Comparison of ENCODE assay signal across 8 cellular contexts in the genomic region with DNA sequence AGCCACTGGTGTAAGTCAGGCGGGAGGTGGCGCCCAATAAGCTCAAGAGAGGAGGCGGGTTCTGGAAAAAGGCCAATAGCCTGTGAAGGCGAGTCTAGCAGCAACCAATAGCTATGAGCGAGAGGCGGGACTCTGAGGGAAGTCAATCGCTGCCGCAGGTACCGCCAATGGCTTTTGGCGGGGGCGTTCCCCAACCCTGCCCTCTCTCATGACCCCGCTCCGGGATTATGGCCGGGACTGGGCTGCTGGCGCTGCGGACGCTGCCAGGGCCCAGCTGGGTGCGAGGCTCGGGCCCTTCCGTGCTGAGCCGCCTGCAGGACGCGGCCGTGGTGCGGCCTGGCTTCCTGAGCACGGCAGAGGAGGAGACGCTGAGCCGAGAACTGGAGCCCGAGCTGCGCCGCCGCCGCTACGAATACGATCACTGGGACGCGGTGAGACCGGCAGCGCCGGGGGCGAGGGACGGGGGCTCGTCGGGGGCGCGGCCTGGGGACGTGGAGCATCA. TPM values are rescaled to one million over a fixed set of nuclear protein-coding genes. Genes with fewer than 3 reads are reported as not detected.
DNase-seq lines count a peak whose midpoint lies in the region; ATAC-seq, FAIRE-seq and TF ChIP-seq lines count a peak whose summit lies in the region.

A gene with protein sequence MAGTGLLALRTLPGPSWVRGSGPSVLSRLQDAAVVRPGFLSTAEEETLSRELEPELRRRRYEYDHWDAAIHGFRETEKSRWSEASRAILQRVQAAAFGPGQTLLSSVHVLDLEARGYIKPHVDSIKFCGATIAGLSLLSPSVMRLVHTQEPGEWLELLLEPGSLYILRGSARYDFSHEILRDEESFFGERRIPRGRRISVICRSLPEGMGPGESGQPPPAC (plus strand): TSS at position 201 of the 502 bp plus-strand sequence. CDS start 27 bp downstream, at position 228.

- H4K20me1 ChIP-seq in GM12878 (ENCODE audit: control insufficient read depth, insufficient read depth), result no peaks in the 10 kb centered on the region

- TF ChIP-seq POLR2A in GM18505 (IDR thresholded peaks at IDR 0.05; ENCODE audit: borderline replicate concordance, extremely low read depth, insufficient read depth, insufficient read length) (peak; percentile 54), GM12878 (IDR thresholded peaks at IDR 0.05; ENCODE audit: low read depth, low read length) (peak; percentile 90)

- H3K4me2 ChIP-seq in GM12878 (ENCODE audit: control insufficient read depth, insufficient read depth), result peak within 1 kb of the TSS; percentile 88

- CTCF ChIA-PET in GM12878 (lab: Yijun Ruan, JAX), result interaction anchor here (0.8 to 1.8 kb wide), 8 partner anchors 9 to 491 kb away, joined by 3 to 10 read pairs (median 6); a partner anchor contains a TSS

- H3K27me3 ChIP-seq in GM12878 (replicated peaks in 1 of 2; ENCODE audit: control insufficient read depth in 2 of 2, insufficient read depth in 2 of 2, low read length in 1 of 2), result no peaks in the 10 kb centered on the region
- no peaks in the 10 kb centered on the region for H3K27me3 ChIP-seq in aorta (ENCODE audit: control insufficient read depth in 1 of 2, insufficient read depth in 2 of 2, low read length in 1 of 2)

- SMC1A ChIA-PET in GM12878 (lab: Charles Lee; ENCODE audit: uncharacterized antibody, unreplicated experiment), result interaction anchor here (0.8 to 1.3 kb wide), 10 partner anchors 8 to 697 kb away, joined by 3 to 10 read pairs (median 3); a partner anchor contains a TSS

- H3K27ac ChIP-seq in GM12878 (ENCODE audit: control insufficient read depth, insufficient read depth), result peak within 1 kb of the TSS; percentile 88
- H3K27ac ChIP-seq in aorta (ENCODE audit: low read depth in 1 of 2, low read length in 2 of 2), result peak within 1 kb of the TSS; percentile 85 to 95

- H3K4me1 ChIP-seq in GM12878 (ENCODE audit: control insufficient read depth, insufficient read depth, low read length) (peaks cover 2% of the 10 kb centered on the region; the same call in 1 of the 2 replicates), aorta (ENCODE audit: control insufficient read depth in 1 of 2, insufficient read depth in 2 of 2, low read length in 2 of 2) (no peaks in the 10 kb centered on the region)

- under 1% methylated on average over 45 of the region's 47 CpGs for WGBS in GM12878 (ENCODE audit: insufficient coverage, insufficient replicate concordance, low lambda C conversion rate, missing lambda C conversion rate)
- whole genome bisulfite sequencing in aorta, 2 donors, result 1% methylated on average over 43 to 47 of the region's 47 CpGs

- peak; percentile 99 for FAIRE-seq in GM12878 (lab: Jason Lieb, UNC)

- TF ChIP-seq CTCF in GM12878 (IDR thresholded peaks at IDR 0.05 in 2 of 3, conservative IDR thresholded peaks at IDR 0.05 in 1 of 3; ENCODE audit: control insufficient read depth in 2 of 3, extremely low read depth in 1 of 3, insufficient read depth in 1 of 3, low read depth in 3 of 3, low read length in 3 of 3), result no peak

- in situ Hi-C loops in GM12878 (cut with MboI), result no loop called here

- RAD21 ChIA-PET in GM12878 (lab: Charles Lee; ENCODE audit: unreplicated experiment), result interaction anchor here (0.6 to 1.6 kb wide), 11 partner anchors 11 to 491 kb away, joined by 3 to 9 read pairs (median 5); a partner anchor contains a TSS

- no TSS peak for BruUV-seq in GM12878 (replicated peaks; lab: Mats Ljungman, UMichigan)

- intact Hi-C loops in GM12878 (cut with micrococcal nuclease; ENCODE audit: unreplicated experiment) (no loop called here), aorta (cut with DNase I) (loop anchor here in 1 of 2 donors (2.0 kb wide), 1 partner anchor 52 kb away; a partner anchor contains a TSS)

- H3K4me3 ChIP-seq in GM12878, result peak within 1 kb of the TSS; percentile 90
- H3K4me3 ChIP-seq in aorta (ENCODE audit: low read length in 2 of 2), result peak within 1 kb of the TSS; percentile 30 to 52

- H3K36me3 ChIP-seq in GM12878 (ENCODE audit: control insufficient read depth in 2 of 2, insufficient read depth in 2 of 2, low read length in 1 of 2) (peaks cover 0 to 5% of the 10 kb centered on the region in 2 experiments; a peak in 3 of 4 replicates), aorta (ENCODE audit: control insufficient read depth in 1 of 2, insufficient read depth in 2 of 2, low read length in 1 of 2) (no peaks in the 10 kb centered on the region)

- ATAC-seq in GM18505 (IDR thresholded peaks at IDR 0.05; ENCODE audit: unreplicated experiment) (peak; percentile 58), HG02981 (IDR thresholded peaks at IDR 0.05; ENCODE audit: unreplicated experiment) (peak; percentile 74), GM12878 (peak; percentile 94), aorta (ENCODE audit: low FRiP score) (peak; percentile 94)

- H3K9me3 ChIP-seq in GM12878 (replicated peaks; ENCODE audit: control insufficient read depth, insufficient read depth, low read length), result no peaks in the 10 kb centered on the region
- no peaks in the 10 kb centered on the region for H3K9me3 ChIP-seq in aorta (ENCODE audit: control insufficient read depth, low read length)

- TF ChIP-seq RAD21 in GM12878 (IDR thresholded peaks at IDR 0.05; ENCODE audit: insufficient read depth, low read depth, low read length), result no peak

- no peaks in the 10 kb centered on the region; the same call in 1 of the 2 replicates for H3K79me2 ChIP-seq in GM12878 (ENCODE audit: control insufficient read depth, insufficient read depth, low read length)

- peak within 1 kb of the TSS; percentile 83 for H3K9ac ChIP-seq in GM12878 (ENCODE audit: control insufficient read depth, insufficient read depth, low read length)

- peak; percentile 96 for DNase-seq in NCI-H2029 treated with DMSO at 0.1 percent for 48 hours (lab: John Stamatoyannopoulos, UW)
- peak; percentile 96 for DNase-seq in T1000 (lab: John Stamatoyannopoulos, UW)
- DNase-seq in GM12878 (ENCODE audit: low read depth, low spot score), result peak; percentile 99
- peak; percentile 97 to 99 for DNase-seq in hippocampal formation (lab: John Stamatoyannopoulos, UW)
- DNase-seq in renal cortical epithelial cell (ENCODE audit: low read depth), result peak; percentile 99
- DNase-seq in aorta, result peak; percentile 97 to 100

- POLR2A ChIA-PET in GM12878 (lab: Charles Lee), result interaction anchor here (0.5 to 2.6 kb wide), 18 partner anchors 10 to 755 kb away, joined by 3 to 30 read pairs (median 5); a partner anchor contains a TSS

- no peak for TF ChIP-seq EP300 in GM12878 (IDR thresholded peaks at IDR 0.05; ENCODE audit: borderline replicate concordance in 1 of 2, control insufficient read depth in 1 of 2, low read depth in 2 of 2, low read length in 2 of 2)

- peak within 1 kb of the TSS; percentile 98 for H2AFZ ChIP-seq in GM12878 (ENCODE audit: control insufficient read depth, low read depth, low read length)

TF ChIP-seq in GM12878, 131 proteins besides CTCF, POLR2A, EP300 and RAD21 (continues in another document):
- TF ChIP-seq HDAC6 (IDR thresholded peaks at IDR 0.05; ENCODE audit: unreplicated experiment), result no peak
- TF ChIP-seq SP1 (IDR thresholded peaks at IDR 0.05; ENCODE audit: low read depth, low read length), result peak; percentile 99
- TF ChIP-seq DPF2 (IDR thresholded peaks at IDR 0.05), result peak; percentile 98
- no peak for TF ChIP-seq ASH2L (IDR thresholded peaks at IDR 0.05; ENCODE audit: borderline replicate concordance, low read depth)
- TF ChIP-seq SIN3A (IDR thresholded peaks at IDR 0.05; ENCODE audit: low read depth, low read length), result peak; percentile 55; the same call in 1 of the 2 replicates
- no peak; the same call in 1 of the 2 replicates for TF ChIP-seq CREM (IDR thresholded peaks at IDR 0.05; ENCODE audit: low read depth)
- no peak; the same call in 1 of the 2 replicates for TF ChIP-seq NBN (IDR thresholded peaks at IDR 0.05)
- TF ChIP-seq MEF2A (IDR thresholded peaks at IDR 0.05; ENCODE audit: insufficient read depth, low read depth, low read length), result no peak
- TF ChIP-seq, protein P1, sequence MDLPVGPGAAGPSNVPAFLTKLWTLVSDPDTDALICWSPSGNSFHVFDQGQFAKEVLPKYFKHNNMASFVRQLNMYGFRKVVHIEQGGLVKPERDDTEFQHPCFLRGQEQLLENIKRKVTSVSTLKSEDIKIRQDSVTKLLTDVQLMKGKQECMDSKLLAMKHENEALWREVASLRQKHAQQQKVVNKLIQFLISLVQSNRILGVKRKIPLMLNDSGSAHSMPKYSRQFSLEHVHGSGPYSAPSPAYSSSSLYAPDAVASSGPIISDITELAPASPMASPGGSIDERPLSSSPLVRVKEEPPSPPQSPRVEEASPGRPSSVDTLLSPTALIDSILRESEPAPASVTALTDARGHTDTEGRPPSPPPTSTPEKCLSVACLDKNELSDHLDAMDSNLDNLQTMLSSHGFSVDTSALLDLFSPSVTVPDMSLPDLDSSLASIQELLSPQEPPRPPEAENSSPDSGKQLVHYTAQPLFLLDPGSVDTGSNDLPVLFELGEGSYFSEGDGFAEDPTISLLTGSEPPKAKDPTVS (IDR thresholded peaks at IDR 0.05; ENCODE audit: low read depth, low read length), result no peak
- peak; percentile 86 for TF ChIP-seq YY1 (IDR thresholded peaks at IDR 0.05; ENCODE audit: low read depth, low read length)
- TF ChIP-seq ZBED1 (IDR thresholded peaks at IDR 0.05; ENCODE audit: borderline replicate concordance), result no peak
- no peak for TF ChIP-seq NFXL1 (IDR thresholded peaks at IDR 0.05; ENCODE audit: borderline replicate concordance)

RNA-seq across cellular contexts. Expression of the gene that starts here (rescaled TPM):
- 6.6 and 7.0 TPM in 2 replicates for total RNA-seq in GM12878 (2013; cell fraction: nucleolus; rRNA removed)
- total RNA-seq in GM12878 (2014; rRNA removed) (57.7 and 64.9 TPM in 2 replicates), GM12878 (2014; rRNA removed; fragmentation: Illumina TruSeq; extraction: Trizol) (11.8 and 15.1 TPM in 2 replicates), GM12878 (2021) (82.5 and 89.6 TPM in 2 replicates), renal cortical epithelial cell (24.1 and 67.2 TPM in 2 replicates), aorta (10 to 100 TPM; 36.5 to 44.6 TPM)
- 11.3 TPM for polyA plus RNA-seq in GM12878 (2011; ENCODE audit: low read depth)
- polyA plus RNA-seq in GM12878 (2011; rRNA removed) (10.9 and 22.9 TPM in 2 replicates), GM12878 (2014; fragmentation: Illumina TruSeq; extraction: Trizol) (0.98 and 7.0 TPM in 2 replicates), GM12878 (2014; fragmentation: Nextera tagmentation; extraction: Ambion mirVana) (1 to 10 TPM in 1 of 2 experiments, under 1 TPM in 1; 0.31 to 5.8 TPM), GM12878 (2014; rRNA removed) (58.7 and 69.6 TPM in 2 replicates), GM12878 (2016; fragmentation: Nextera tagmentation; extraction: Ambion mirVana) (10 to 100 TPM; 52.3 to 63.6 TPM), aorta (100 to 1,000 TPM in 1 of 2 donors, 10 to 100 TPM in 1; 87.5 to 124 TPM)
- polyA plus RNA-seq in GM12878 (2011; cell fraction: cytosol; rRNA removed), result 54.3 and 71.1 TPM in 2 replicates
- 23.7 and 27.9 TPM in 2 replicates for polyA plus RNA-seq in GM12878 (2011; cell fraction: nucleus; rRNA removed)
- polyA plus RNA-seq in GM12878 (2012), result 60.4 and 60.9 TPM in 2 replicates
- 3.7 and 14.7 TPM in 2 replicates for polyA minus RNA-seq in GM12878 (2011; rRNA and poly(A)+ RNA removed)
- polyA minus RNA-seq in GM12878 (2011; cell fraction: cytosol; rRNA and poly(A)+ RNA removed), result 4.8 and 11.5 TPM in 2 replicates
- polyA minus RNA-seq in GM12878 (2011; cell fraction: nucleus; rRNA and poly(A)+ RNA removed), result 4.0 and 5.6 TPM in 2 replicates

Comparison
In these comparisons a context has a peak if more than half of its experiments do, and no peak if none do; other contexts are left out.
1. Peak in every context shown above with its lines: DNase-seq, ATAC-seq, H3K4me3 ChIP-seq and H3K27ac ChIP-seq.